28 cellular contexts compared by ENCODE assay signal in genomic region chr17:37043201-37043600, GRCh38.
DNase-seq lines count a peak whose midpoint lies in the region; ATAC-seq and TF ChIP-seq lines count a peak whose summit lies in the region.
"Had no signal": no experiment of that assay in that cellular context is flagged by ENCODE, and none has a peak within 500 bp of the region (broad histone marks: within the 10 kb centered on the region; RNA-seq: fewer than 3 reads in every experiment).

No MANE protein-coding gene starts in this region.

- no peaks in the 10 kb centered on the region for H3K27me3 Mint-ChIP-seq in CD4-positive, alpha-beta memory T cell
- H3K27me3 Mint-ChIP-seq: activated B cell treated with CpG ODN at 0.5 μM for 24 hours; activated naive CD8-positive, alpha-beta T cell; brain had no signal

- H3K9me3 Mint-ChIP-seq in CD4-positive, alpha-beta memory T cell, result no peaks in the 10 kb centered on the region
- H3K9me3 Mint-ChIP-seq: activated B cell treated with CpG ODN at 0.5 μM for 24 hours, brain, immature natural killer cell had no signal

- peaks cover 14% of the 10 kb centered on the region for H3K36me3 ChIP-seq in CD4-positive, alpha-beta memory T cell (ENCODE audit: insufficient read depth, low read length)
- H3K36me3 ChIP-seq in HEK293 (ENCODE audit: control insufficient read depth in 2 of 2, insufficient read depth in 1 of 2, low read length in 2 of 2), result peaks cover 0 to 13% of the 10 kb centered on the region in 2 experiments; a peak in 2 of 3 replicates
- H3K36me3 ChIP-seq: transverse colon had no signal

- H3K27ac ChIP-seq in CD4-positive, alpha-beta memory T cell (ENCODE audit: low read depth, low read length), result no peak overlapping the region
- H3K27ac ChIP-seq in HEK293 (ENCODE audit: extremely low read depth, low read depth, low read length), result no peak overlapping the region
- H3K27ac ChIP-seq: coronary artery, heart right ventricle, transverse colon had no signal

- CTCF ChIA-PET in CD4-positive, alpha-beta memory T cell (lab: Charles Lee; ENCODE audit: partially characterized antibody), result no interaction called here
- CTCF ChIA-PET in HEK293 (lab: Yijun Ruan, JAX), result interaction anchor here (0.6 to 1.6 kb wide), 3 partner anchors 62 to 385 kb away, joined by 3 to 5 read pairs (median 4); no protein-coding TSS in a partner anchor

- POLR2A ChIA-PET in CD4-positive, alpha-beta memory T cell (lab: Charles Lee; ENCODE audit: partially characterized antibody), result no interaction called here
- POLR2A ChIA-PET in HEK293 (lab: Yijun Ruan, JAX), result no interaction called here

- H3K4me1 ChIP-seq in CD4-positive, alpha-beta memory T cell (ENCODE audit: insufficient read depth, low read length), result no peaks in the 10 kb centered on the region
- H3K4me1 ChIP-seq in HEK293 (ENCODE audit: control insufficient read depth, insufficient read depth, low read length), result peaks cover 34% of the 10 kb centered on the region
- H3K4me1 ChIP-seq: heart right ventricle had no signal

- no peak for ATAC-seq in GM21423 (IDR thresholded peaks at IDR 0.05; ENCODE audit: unreplicated experiment)
- ATAC-seq: activated CD8-positive, alpha-beta T cell treated with anti-CD3 and anti-CD28 coated beads, Interleukin-2, amount 10 ng/mL, durations not matched to agents 7 days and 5 days; heart right ventricle; stimulated activated naive CD8-positive, alpha-beta T cell treated with anti-CD3 and anti-CD28 coated beads, Interleukin-15, Interleukin-2, amounts not matched to agents 100 U/mL and 50 U/mL, for 24 hours had no signal

- no peak for TF ChIP-seq CTCF in HEK293 (tag by site-specific recombination; IDR thresholded peaks at IDR 0.05)
- no peak for TF ChIP-seq CTCF in astrocyte of the spinal cord (IDR thresholded peaks at IDR 0.05; ENCODE audit: low read depth, low read length)
- no peak for TF ChIP-seq CTCF in GM13977 (IDR thresholded peaks at IDR 0.05; ENCODE audit: extremely low read depth, insufficient read depth, missing control alignments)

- H3K9me3 ChIP-seq in CD4-positive, alpha-beta memory T cell (ENCODE audit: control insufficient read depth in 1 of 2, low read length in 2 of 2), result no peaks in the 10 kb centered on the region
- no peaks in the 10 kb centered on the region for H3K9me3 ChIP-seq in HEK293 (ENCODE audit: control insufficient read depth, insufficient read depth, low read depth, low read length)
- H3K9me3 ChIP-seq: heart right ventricle, SK-N-SH, transverse colon had no signal

- H3K4me3 Mint-ChIP-seq in CD4-positive, alpha-beta memory T cell, result no peak overlapping the region
- H3K4me3 Mint-ChIP-seq: activated B cell treated with CpG ODN at 0.5 μM for 24 hours; activated CD8-positive, alpha-beta T cell treated with anti-CD3 and anti-CD28 coated beads, Interleukin-2, amount 10 ng/mL, durations not matched to agents 7 days and 5 days; activated naive CD8-positive, alpha-beta T cell; brain; immature natural killer cell had no signal

- intact Hi-C loops in CD4-positive, alpha-beta memory T cell (cut with micrococcal nuclease), result no loop called here
- intact Hi-C loops in posterior cingulate gyrus (cut with DNase I), result no loop called here

- H3K36me3 Mint-ChIP-seq in CD4-positive, alpha-beta memory T cell, result peaks cover 10 to 44% of the 10 kb centered on the region in 2 donors

- H3K27ac Mint-ChIP-seq in CD4-positive, alpha-beta memory T cell, result peak overlapping the region in 4 of 7 donors; percentile 28 to 80 (median 57)
- H3K27ac Mint-ChIP-seq: activated B cell treated with CpG ODN at 0.5 μM for 24 hours; activated CD8-positive, alpha-beta T cell treated with anti-CD3 and anti-CD28 coated beads, Interleukin-2, amount 10 ng/mL, durations not matched to agents 7 days and 5 days; activated naive CD8-positive, alpha-beta T cell had no signal

- no peak overlapping the region for H3K4me3 ChIP-seq in CD4-positive, alpha-beta memory T cell (ENCODE audit: low read length in 2 of 2)
- H3K4me3 ChIP-seq in HEK293 (ENCODE audit: low read depth, low read length) (no peak overlapping the region), astrocyte of the spinal cord (ENCODE audit: low read depth, low read length) (no peak overlapping the region)
- H3K4me3 ChIP-seq: coronary artery, heart right ventricle, smooth muscle cell, transverse colon had no signal

- peaks cover 9 to 17% (median 12%) of the 10 kb centered on the region in 4 donors for H3K4me1 Mint-ChIP-seq in CD4-positive, alpha-beta memory T cell

- H3K27me3 ChIP-seq in CD4-positive, alpha-beta memory T cell (ENCODE audit: insufficient read depth, low read length), result no peaks in the 10 kb centered on the region
- H3K27me3 ChIP-seq: heart right ventricle, transverse colon had no signal

- in situ Hi-C loops in astrocyte of the spinal cord (cut with HindIII; ENCODE audit: low sequenced_read_pairs), result no loop called here
- in situ Hi-C loops in GM13977 (cut with MboI; ENCODE audit: low pct_unique_long_range_greater_than_20kb, low sequenced_read_pairs, unreplicated experiment), result loop anchor here (25.0 kb wide), 1 partner anchor 406 kb away; no protein-coding TSS in a partner anchor

- DNase-seq in CD4-positive, alpha-beta memory T cell, result no peak
- DNase-seq in astrocyte of the spinal cord (ENCODE audit: low read depth, low spot score) (peak; percentile 4), kidney tubule cell (ENCODE audit: low spot score) (peak; percentile 26), GM13977 (ENCODE audit: low spot score) (no peak), posterior cingulate gyrus (no peak), SW 1271 (lab: John Stamatoyannopoulos, UW) (no peak)
- DNase-seq: activated B cell treated with CpG ODN at 0.5 μM for 24 hours; activated CD8-positive, alpha-beta T cell treated with anti-CD3 and anti-CD28 coated beads, Interleukin-2, amount 10 ng/mL, durations not matched to agents 7 days and 5 days; activated T-cell treated with anti-CD3 and anti-CD28 coated beads, Interleukin-2, amount 50 U/mL, for 1 hour; Calu3; heart right ventricle; immature natural killer cell; KBM-7; MV-4-11; NCI-H2029; NCI-H446; NK-92 treated with Interleukin-12 subunit alpha and Interleukin-12 subunit beta, amount 100 ng/mL, for 24 hours; SK-N-SH; stimulated activated CD4-positive, alpha-beta T cell treated with anti-CD3 and anti-CD28 coated beads, Interleukin-2, amount 100 ng/mL, for 48 hours; stimulated activated naive CD8-positive, alpha-beta T cell treated with anti-CD3 and anti-CD28 coated beads, Interleukin-15, Interleukin-2, amounts not matched to agents 100 U/mL and 50 U/mL, for 24 hours; T-helper 9 cell; transverse colon had no signal

TF ChIP-seq in HEK293, 187 proteins besides CTCF, POLR2A, EP300 and RAD21 (continues in another document):
- TF ChIP-seq ZNF629 (tag by site-specific recombination; IDR thresholded peaks at IDR 0.05) (peak; percentile 35), ZNF140 (tag by site-specific recombination; IDR thresholded peaks at IDR 0.05) (no peak), ZNF350 (tag by site-specific recombination; IDR thresholded peaks at IDR 0.05) (no peak), KLF16 (tag by site-specific recombination; IDR thresholded peaks at IDR 0.05) (no peak), GLIS1 (tag by site-specific recombination; IDR thresholded peaks at IDR 0.05) (peak; percentile 52), ZNF223 (tag by site-specific recombination; IDR thresholded peaks at IDR 0.05) (no peak), ZBTB49 (tag by site-specific recombination; IDR thresholded peaks at IDR 0.05; ENCODE audit: low read depth) (no peak), ZNF280C (tag by site-specific recombination; IDR thresholded peaks at IDR 0.05) (no peak), ZNF248 (tag by site-specific recombination; IDR thresholded peaks at IDR 0.05) (no peak), ZNF585B (tag by site-specific recombination; IDR thresholded peaks at IDR 0.05) (no peak), SP3 (tag by site-specific recombination; IDR thresholded peaks at IDR 0.05) (no peak), ZBTB17 (tag by site-specific recombination; IDR thresholded peaks at IDR 0.05) (0 out of 2 replicates have a peak, but pooled peaks have one; percentile 17), ZNF558 (tag by site-specific recombination; IDR thresholded peaks at IDR 0.05) (no peak), ZNF324 (tag by site-specific recombination; IDR thresholded peaks at IDR 0.05) (no peak), ZNF571 (tag by site-specific recombination; IDR thresholded peaks at IDR 0.05) (no peak), EGR2 (tag by site-specific recombination; IDR thresholded peaks at IDR 0.05; ENCODE audit: low read depth) (peak; percentile 46; the same call in 1 of the 2 replicates)

Comparison
In these comparisons a context has a peak if more than half of its experiments do, and no peak if none do; other contexts are left out.
1. DNase-seq: peak in astrocyte of the spinal cord (single experiment) and kidney tubule cell (single experiment); none in CD4-positive, alpha-beta memory T cell (0 of 5), GM13977 (single experiment), posterior cingulate gyrus (0 of 10) and SW 1271 (0 of 2).